In genomic region chr6:154733610-154734379, GRCh38 we compare ENCODE assay signal across 1 cellular context.
TF ChIP-seq lines count a peak whose summit lies in the region.

No MANE protein-coding gene starts in this region.

TF ChIP-seq in HepG2, 621 proteins besides CTCF, POLR2A, EP300 and RAD21 (continued from another document and continues in another):
- TF ChIP-seq, protein P1, sequence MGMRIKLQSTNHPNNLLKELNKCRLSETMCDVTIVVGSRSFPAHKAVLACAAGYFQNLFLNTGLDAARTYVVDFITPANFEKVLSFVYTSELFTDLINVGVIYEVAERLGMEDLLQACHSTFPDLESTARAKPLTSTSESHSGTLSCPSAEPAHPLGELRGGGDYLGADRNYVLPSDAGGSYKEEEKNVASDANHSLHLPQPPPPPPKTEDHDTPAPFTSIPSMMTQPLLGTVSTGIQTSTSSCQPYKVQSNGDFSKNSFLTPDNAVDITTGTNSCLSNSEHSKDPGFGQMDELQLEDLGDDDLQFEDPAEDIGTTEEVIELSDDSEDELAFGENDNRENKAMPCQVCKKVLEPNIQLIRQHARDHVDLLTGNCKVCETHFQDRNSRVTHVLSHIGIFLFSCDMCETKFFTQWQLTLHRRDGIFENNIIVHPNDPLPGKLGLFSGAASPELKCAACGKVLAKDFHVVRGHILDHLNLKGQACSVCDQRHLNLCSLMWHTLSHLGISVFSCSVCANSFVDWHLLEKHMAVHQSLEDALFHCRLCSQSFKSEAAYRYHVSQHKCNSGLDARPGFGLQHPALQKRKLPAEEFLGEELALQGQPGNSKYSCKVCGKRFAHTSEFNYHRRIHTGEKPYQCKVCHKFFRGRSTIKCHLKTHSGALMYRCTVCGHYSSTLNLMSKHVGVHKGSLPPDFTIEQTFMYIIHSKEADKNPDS (CRISPR knock-in tag; IDR thresholded peaks at IDR 0.05) = peak; percentile 85; the same call in 1 of the 2 replicates
- TF ChIP-seq ZNF720 (CRISPR knock-in tag; IDR thresholded peaks at IDR 0.05) = no peak
- TF ChIP-seq FOXJ3 (CRISPR knock-in tag; IDR thresholded peaks at IDR 0.05; ENCODE audit: borderline replicate concordance) = no peak
- TF ChIP-seq SOX5 (CRISPR knock-in tag; IDR thresholded peaks at IDR 0.05; ENCODE audit: borderline replicate concordance) = no peak
- no peak for TF ChIP-seq RFXANK (CRISPR knock-in tag; IDR thresholded peaks at IDR 0.05)
- peak; percentile 75; the same call in 1 of the 2 replicates for TF ChIP-seq ARHGAP35 (CRISPR knock-in tag; IDR thresholded peaks at IDR 0.05; ENCODE audit: borderline replicate concordance)
- TF ChIP-seq ZNF549 (CRISPR knock-in tag; IDR thresholded peaks at IDR 0.05) = no peak
- 0 out of 2 replicates have a peak, but pooled peaks have one; percentile 71 for TF ChIP-seq FOXM1 (CRISPR knock-in tag; IDR thresholded peaks at IDR 0.05)
- TF ChIP-seq SKIL (CRISPR knock-in tag; IDR thresholded peaks at IDR 0.05; ENCODE audit: borderline replicate concordance) = no peak
- TF ChIP-seq ZNF343 (CRISPR knock-in tag; IDR thresholded peaks at IDR 0.05) = peak; percentile 11; the same call in 1 of the 2 replicates
- TF ChIP-seq ZNF281 (CRISPR knock-in tag; IDR thresholded peaks at IDR 0.05; ENCODE audit: borderline replicate concordance) = 0 out of 2 replicates have a peak, but pooled peaks have one; percentile 95
- no peak; the same call in 1 of the 2 replicates for TF ChIP-seq ZFP90 (CRISPR knock-in tag; IDR thresholded peaks at IDR 0.05; ENCODE audit: borderline replicate concordance)
- TF ChIP-seq, protein P2, sequence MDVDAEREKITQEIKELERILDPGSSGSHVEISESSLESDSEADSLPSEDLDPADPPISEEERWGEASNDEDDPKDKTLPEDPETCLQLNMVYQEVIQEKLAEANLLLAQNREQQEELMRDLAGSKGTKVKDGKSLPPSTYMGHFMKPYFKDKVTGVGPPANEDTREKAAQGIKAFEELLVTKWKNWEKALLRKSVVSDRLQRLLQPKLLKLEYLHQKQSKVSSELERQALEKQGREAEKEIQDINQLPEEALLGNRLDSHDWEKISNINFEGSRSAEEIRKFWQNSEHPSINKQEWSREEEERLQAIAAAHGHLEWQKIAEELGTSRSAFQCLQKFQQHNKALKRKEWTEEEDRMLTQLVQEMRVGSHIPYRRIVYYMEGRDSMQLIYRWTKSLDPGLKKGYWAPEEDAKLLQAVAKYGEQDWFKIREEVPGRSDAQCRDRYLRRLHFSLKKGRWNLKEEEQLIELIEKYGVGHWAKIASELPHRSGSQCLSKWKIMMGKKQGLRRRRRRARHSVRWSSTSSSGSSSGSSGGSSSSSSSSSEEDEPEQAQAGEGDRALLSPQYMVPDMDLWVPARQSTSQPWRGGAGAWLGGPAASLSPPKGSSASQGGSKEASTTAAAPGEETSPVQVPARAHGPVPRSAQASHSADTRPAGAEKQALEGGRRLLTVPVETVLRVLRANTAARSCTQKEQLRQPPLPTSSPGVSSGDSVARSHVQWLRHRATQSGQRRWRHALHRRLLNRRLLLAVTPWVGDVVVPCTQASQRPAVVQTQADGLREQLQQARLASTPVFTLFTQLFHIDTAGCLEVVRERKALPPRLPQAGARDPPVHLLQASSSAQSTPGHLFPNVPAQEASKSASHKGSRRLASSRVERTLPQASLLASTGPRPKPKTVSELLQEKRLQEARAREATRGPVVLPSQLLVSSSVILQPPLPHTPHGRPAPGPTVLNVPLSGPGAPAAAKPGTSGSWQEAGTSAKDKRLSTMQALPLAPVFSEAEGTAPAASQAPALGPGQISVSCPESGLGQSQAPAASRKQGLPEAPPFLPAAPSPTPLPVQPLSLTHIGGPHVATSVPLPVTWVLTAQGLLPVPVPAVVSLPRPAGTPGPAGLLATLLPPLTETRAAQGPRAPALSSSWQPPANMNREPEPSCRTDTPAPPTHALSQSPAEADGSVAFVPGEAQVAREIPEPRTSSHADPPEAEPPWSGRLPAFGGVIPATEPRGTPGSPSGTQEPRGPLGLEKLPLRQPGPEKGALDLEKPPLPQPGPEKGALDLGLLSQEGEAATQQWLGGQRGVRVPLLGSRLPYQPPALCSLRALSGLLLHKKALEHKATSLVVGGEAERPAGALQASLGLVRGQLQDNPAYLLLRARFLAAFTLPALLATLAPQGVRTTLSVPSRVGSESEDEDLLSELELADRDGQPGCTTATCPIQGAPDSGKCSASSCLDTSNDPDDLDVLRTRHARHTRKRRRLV (CRISPR knock-in tag; IDR thresholded peaks at IDR 0.05) = peak; percentile 15
- no peak for TF ChIP-seq ZNF354B (CRISPR knock-in tag; IDR thresholded peaks at IDR 0.05)
- TF ChIP-seq, protein P3, sequence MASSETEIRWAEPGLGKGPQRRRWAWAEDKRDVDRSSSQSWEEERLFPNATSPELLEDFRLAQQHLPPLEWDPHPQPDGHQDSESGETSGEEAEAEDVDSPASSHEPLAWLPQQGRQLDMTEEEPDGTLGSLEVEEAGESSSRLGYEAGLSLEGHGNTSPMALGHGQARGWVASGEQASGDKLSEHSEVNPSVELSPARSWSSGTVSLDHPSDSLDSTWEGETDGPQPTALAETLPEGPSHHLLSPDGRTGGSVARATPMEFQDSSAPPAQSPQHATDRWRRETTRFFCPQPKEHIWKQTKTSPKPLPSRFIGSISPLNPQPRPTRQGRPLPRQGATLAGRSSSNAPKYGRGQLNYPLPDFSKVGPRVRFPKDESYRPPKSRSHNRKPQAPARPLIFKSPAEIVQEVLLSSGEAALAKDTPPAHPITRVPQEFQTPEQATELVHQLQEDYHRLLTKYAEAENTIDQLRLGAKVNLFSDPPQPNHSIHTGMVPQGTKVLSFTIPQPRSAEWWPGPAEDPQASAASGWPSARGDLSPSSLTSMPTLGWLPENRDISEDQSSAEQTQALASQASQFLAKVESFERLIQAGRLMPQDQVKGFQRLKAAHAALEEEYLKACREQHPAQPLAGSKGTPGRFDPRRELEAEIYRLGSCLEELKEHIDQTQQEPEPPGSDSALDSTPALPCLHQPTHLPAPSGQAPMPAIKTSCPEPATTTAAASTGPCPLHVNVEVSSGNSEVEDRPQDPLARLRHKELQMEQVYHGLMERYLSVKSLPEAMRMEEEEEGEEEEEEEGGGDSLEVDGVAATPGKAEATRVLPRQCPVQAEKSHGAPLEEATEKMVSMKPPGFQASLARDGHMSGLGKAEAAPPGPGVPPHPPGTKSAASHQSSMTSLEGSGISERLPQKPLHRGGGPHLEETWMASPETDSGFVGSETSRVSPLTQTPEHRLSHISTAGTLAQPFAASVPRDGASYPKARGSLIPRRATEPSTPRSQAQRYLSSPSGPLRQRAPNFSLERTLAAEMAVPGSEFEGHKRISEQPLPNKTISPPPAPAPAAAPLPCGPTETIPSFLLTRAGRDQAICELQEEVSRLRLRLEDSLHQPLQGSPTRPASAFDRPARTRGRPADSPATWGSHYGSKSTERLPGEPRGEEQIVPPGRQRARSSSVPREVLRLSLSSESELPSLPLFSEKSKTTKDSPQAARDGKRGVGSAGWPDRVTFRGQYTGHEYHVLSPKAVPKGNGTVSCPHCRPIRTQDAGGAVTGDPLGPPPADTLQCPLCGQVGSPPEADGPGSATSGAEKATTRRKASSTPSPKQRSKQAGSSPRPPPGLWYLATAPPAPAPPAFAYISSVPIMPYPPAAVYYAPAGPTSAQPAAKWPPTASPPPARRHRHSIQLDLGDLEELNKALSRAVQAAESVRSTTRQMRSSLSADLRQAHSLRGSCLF (CRISPR knock-in tag; IDR thresholded peaks at IDR 0.05; ENCODE audit: borderline replicate concordance) = no peak
- no peak for TF ChIP-seq ADNP (CRISPR knock-in tag; IDR thresholded peaks at IDR 0.05)
- 0 out of 2 replicates have a peak, but pooled peaks have one; percentile 7 for TF ChIP-seq BATF2 (CRISPR knock-in tag; IDR thresholded peaks at IDR 0.05)
- TF ChIP-seq, protein P4, sequence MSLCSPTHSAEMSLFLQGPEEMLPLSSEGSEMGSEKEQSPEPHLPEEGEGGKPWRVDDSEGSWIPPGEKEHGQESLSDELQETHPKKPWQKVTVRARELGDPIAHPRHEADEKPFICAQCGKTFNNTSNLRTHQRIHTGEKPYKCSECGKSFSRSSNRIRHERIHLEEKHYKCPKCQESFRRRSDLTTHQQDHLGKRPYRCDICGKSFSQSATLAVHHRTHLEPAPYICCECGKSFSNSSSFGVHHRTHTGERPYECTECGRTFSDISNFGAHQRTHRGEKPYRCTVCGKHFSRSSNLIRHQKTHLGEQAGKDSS (CRISPR knock-in tag; IDR thresholded peaks at IDR 0.05; ENCODE audit: borderline replicate concordance, low read depth) = no peak
- peak; percentile 38; the same call in 1 of the 2 replicates for TF ChIP-seq NR2F2 (IDR thresholded peaks at IDR 0.05; ENCODE audit: borderline replicate concordance, low read depth)
- TF ChIP-seq, protein P5, sequence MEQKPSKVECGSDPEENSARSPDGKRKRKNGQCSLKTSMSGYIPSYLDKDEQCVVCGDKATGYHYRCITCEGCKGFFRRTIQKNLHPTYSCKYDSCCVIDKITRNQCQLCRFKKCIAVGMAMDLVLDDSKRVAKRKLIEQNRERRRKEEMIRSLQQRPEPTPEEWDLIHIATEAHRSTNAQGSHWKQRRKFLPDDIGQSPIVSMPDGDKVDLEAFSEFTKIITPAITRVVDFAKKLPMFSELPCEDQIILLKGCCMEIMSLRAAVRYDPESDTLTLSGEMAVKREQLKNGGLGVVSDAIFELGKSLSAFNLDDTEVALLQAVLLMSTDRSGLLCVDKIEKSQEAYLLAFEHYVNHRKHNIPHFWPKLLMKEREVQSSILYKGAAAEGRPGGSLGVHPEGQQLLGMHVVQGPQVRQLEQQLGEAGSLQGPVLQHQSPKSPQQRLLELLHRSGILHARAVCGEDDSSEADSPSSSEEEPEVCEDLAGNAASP (CRISPR knock-in tag; IDR thresholded peaks at IDR 0.05; ENCODE audit: borderline replicate concordance) = peak; percentile 69
- no peak for TF ChIP-seq ZNF576 (CRISPR knock-in tag; IDR thresholded peaks at IDR 0.05)
- TF ChIP-seq ZNF101 (CRISPR knock-in tag; IDR thresholded peaks at IDR 0.05; ENCODE audit: borderline replicate concordance, low read depth) = peak; percentile 27; the same call in 1 of the 2 replicates
- TF ChIP-seq HMGA1 (CRISPR knock-in tag; conservative IDR thresholded peaks at IDR 0.05) = no peak
- TF ChIP-seq ZNF589 (CRISPR knock-in tag; conservative IDR thresholded peaks at IDR 0.05) = no peak
- TF ChIP-seq TBL1XR1 (IDR thresholded peaks at IDR 0.05; ENCODE audit: borderline replicate concordance, low read length, partially characterized antibody) = peak; percentile 61
- TF ChIP-seq KLF13 (CRISPR knock-in tag; IDR thresholded peaks at IDR 0.05) = 0 out of 2 replicates have a peak, but pooled peaks have one; percentile 22
- TF ChIP-seq, protein P6, sequence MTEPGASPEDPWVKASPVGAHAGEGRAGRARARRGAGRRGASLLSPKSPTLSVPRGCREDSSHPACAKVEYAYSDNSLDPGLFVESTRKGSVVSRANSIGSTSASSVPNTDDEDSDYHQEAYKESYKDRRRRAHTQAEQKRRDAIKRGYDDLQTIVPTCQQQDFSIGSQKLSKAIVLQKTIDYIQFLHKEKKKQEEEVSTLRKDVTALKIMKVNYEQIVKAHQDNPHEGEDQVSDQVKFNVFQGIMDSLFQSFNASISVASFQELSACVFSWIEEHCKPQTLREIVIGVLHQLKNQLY (CRISPR knock-in tag; IDR thresholded peaks at IDR 0.05) = no peak
- no peak for TF ChIP-seq ZNF839 (CRISPR knock-in tag; IDR thresholded peaks at IDR 0.05; ENCODE audit: borderline replicate concordance)
- no peak for TF ChIP-seq ZBTB49 (CRISPR knock-in tag; IDR thresholded peaks at IDR 0.05; ENCODE audit: borderline replicate concordance)
